In the genomic region with DNA sequence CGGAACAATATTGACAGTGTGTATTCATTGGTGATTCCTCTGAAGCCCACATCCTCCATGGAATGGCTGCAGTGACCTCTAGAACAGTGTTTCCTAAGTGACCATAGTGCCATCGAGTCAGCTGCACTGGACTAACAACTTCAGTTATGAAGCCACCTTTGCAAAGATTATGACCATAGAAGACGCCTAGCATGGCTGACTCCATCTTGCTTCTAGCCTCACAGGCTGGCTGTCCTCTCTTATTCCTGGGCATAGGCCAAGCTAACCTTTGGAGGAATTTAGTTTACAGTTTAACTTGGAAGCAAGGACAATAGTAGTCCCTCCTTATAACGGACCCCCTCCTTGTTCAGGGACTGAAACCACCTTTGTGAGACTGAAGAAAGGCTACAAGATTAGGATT, we compare ENCODE assay signal across 17 cellular contexts. TPM values are rescaled to one million over a fixed set of nuclear protein-coding genes. Genes with fewer than 3 reads are reported as not detected.
DNase-seq lines count a peak whose midpoint lies in the region; ATAC-seq and TF ChIP-seq lines count a peak whose summit lies in the region.
"Had no signal": no experiment of that assay in that cellular context is flagged by ENCODE, and none has a peak within 500 bp of the region (broad histone marks: within the 10 kb centered on the region; RNA-seq: fewer than 3 reads in every experiment).

No MANE protein-coding gene starts in this region.

- CTCF ChIA-PET in mammary epithelial cell (lab: Charles Lee; ENCODE audit: low non-redundant PET): no interaction called here

- H3K9me3 Mint-ChIP-seq in endodermal cell (peaks cover 34% of the 10 kb centered on the region), neural progenitor cell (peaks cover 11% of the 10 kb centered on the region), osteocyte (ENCODE audit: unreplicated experiment) (peaks cover 14% of the 10 kb centered on the region)
- H3K9me3 Mint-ChIP-seq: stimulated activated effector memory CD8-positive, alpha-beta T cell treated with anti-CD3 and anti-CD28 coated beads, Interleukin-12 subunit alpha, Interleukin-12 subunit beta, amount 100 ng/mL, for 72 hours had no signal

- no peak for ATAC-seq in upper lobe of left lung (ENCODE audit: low FRiP score in 2 of 2)

- H3K27me3 ChIP-seq in mammary epithelial cell (ENCODE audit: insufficient read depth, low read length) (peaks cover 3% of the 10 kb centered on the region), breast epithelium (no peaks in the 10 kb centered on the region), endodermal cell (ENCODE audit: control insufficient read depth, insufficient read depth, low read length, poor library complexity, severe bottlenecking) (no peaks in the 10 kb centered on the region), neural progenitor cell (no peaks in the 10 kb centered on the region), upper lobe of left lung (no peaks in the 10 kb centered on the region), uterus (no peaks in the 10 kb centered on the region)
- H3K27me3 ChIP-seq: pancreas, tibial artery had no signal

- intact Hi-C loops in mammary epithelial cell (cut with micrococcal nuclease) (no loop called here), breast epithelium (cut with DNase I; ENCODE audit: low total_unique reads) (no loop called here), uterus (cut with DNase I; ENCODE audit: low total_unique reads) (no loop called here)

- TF ChIP-seq EP300 in upper lobe of left lung (IDR thresholded peaks at IDR 0.05): no peak

- H4K20me1 ChIP-seq in mammary epithelial cell (ENCODE audit: insufficient read depth, low read length) (no peaks in the 10 kb centered on the region), neural progenitor cell (ENCODE audit: low read depth) (no peaks in the 10 kb centered on the region)

- in situ Hi-C loops in mammary epithelial cell (cut with MboI; ENCODE audit: low sequenced_read_pairs in 2 of 2): no loop called here

- H3K4me3 Mint-ChIP-seq in endodermal cell: no peak overlapping the region
- no peak overlapping the region for H3K4me3 Mint-ChIP-seq in neural progenitor cell
- no peak overlapping the region for H3K4me3 Mint-ChIP-seq in osteocyte (ENCODE audit: unreplicated experiment)
- H3K4me3 Mint-ChIP-seq: stimulated activated effector memory CD8-positive, alpha-beta T cell treated with anti-CD3 and anti-CD28 coated beads, Interleukin-12 subunit alpha, Interleukin-12 subunit beta, amount 100 ng/mL, for 72 hours had no signal

- TF ChIP-seq POLR2A in breast epithelium (IDR thresholded peaks at IDR 0.05) (no peak), upper lobe of left lung (IDR thresholded peaks at IDR 0.05) (no peak), uterus (IDR thresholded peaks at IDR 0.05) (no peak)

- H3K4me3 ChIP-seq in mammary epithelial cell (replicated peaks in 1 of 3; ENCODE audit: insufficient read depth in 1 of 3, low read depth in 2 of 3, low read length in 3 of 3) (no peak overlapping the region), breast epithelium (no peak overlapping the region), endodermal cell (ENCODE audit: low read length) (no peak overlapping the region), neural progenitor cell (no peak overlapping the region), upper lobe of left lung (no peak overlapping the region), uterus (no peak overlapping the region)
- H3K4me3 ChIP-seq: pancreas, tibial artery had no signal

- peaks cover 11% of the 10 kb centered on the region for H3K9me3 ChIP-seq in mammary epithelial cell (replicated peaks; ENCODE audit: insufficient read depth, low read length)
- H3K9me3 ChIP-seq in breast epithelium: peaks cover 0 to 7% of the 10 kb centered on the region in 2 donors
- peaks cover 22% of the 10 kb centered on the region for H3K9me3 ChIP-seq in endodermal cell (ENCODE audit: control insufficient read depth, low read length)
- no peaks in the 10 kb centered on the region for H3K9me3 ChIP-seq in neural progenitor cell (ENCODE audit: low read depth)
- H3K9me3 ChIP-seq in upper lobe of left lung: peaks cover 0 to 7% (median 4%) of the 10 kb centered on the region in 4 donors
- H3K9me3 ChIP-seq in uterus: no peaks in the 10 kb centered on the region
- H3K9me3 ChIP-seq: pancreas, tibial artery had no signal

- peaks cover 4% of the 10 kb centered on the region for H3K27me3 Mint-ChIP-seq in endodermal cell (ENCODE audit: insufficient read depth)
- H3K27me3 Mint-ChIP-seq in neural progenitor cell (ENCODE audit: insufficient read depth, low read depth): peaks cover 8% of the 10 kb centered on the region
- H3K27me3 Mint-ChIP-seq in osteocyte (ENCODE audit: unreplicated experiment): peaks cover 31% of the 10 kb centered on the region

- dilution Hi-C loops in mammary epithelial cell (cut with HindIII; ENCODE audit: low sequenced_read_pairs): no loop called here

- H3K4me2 ChIP-seq in mammary epithelial cell (ENCODE audit: insufficient read depth, low read depth, low read length) (no peak overlapping the region), neural progenitor cell (no peak overlapping the region)

- no peaks in the 10 kb centered on the region for H3K4me1 Mint-ChIP-seq in endodermal cell
- H3K4me1 Mint-ChIP-seq in neural progenitor cell: peaks cover 2% of the 10 kb centered on the region
- H3K4me1 Mint-ChIP-seq in osteocyte (ENCODE audit: unreplicated experiment): no peaks in the 10 kb centered on the region
- H3K4me1 Mint-ChIP-seq: stimulated activated effector memory CD8-positive, alpha-beta T cell treated with anti-CD3 and anti-CD28 coated beads, Interleukin-12 subunit alpha, Interleukin-12 subunit beta, amount 100 ng/mL, for 72 hours had no signal

- peak overlapping the region; percentile 54 for H2AFZ ChIP-seq in mammary epithelial cell (ENCODE audit: low read depth, low read length)
- H2AFZ ChIP-seq in neural progenitor cell (replicated peaks): peak overlapping the region; percentile 68

- BruUV-seq in mammary epithelial cell (replicated peaks; lab: Mats Ljungman, UMichigan): no TSS peak

- H3K79me2 ChIP-seq in mammary epithelial cell (ENCODE audit: insufficient read depth, low read length) (no peaks in the 10 kb centered on the region), neural progenitor cell (ENCODE audit: low read depth) (no peaks in the 10 kb centered on the region)

- no peaks in the 10 kb centered on the region for H3F3A ChIP-seq in neural progenitor cell (ENCODE audit: low read depth)

- TF ChIP-seq CTCF in mammary epithelial cell (conservative IDR thresholded peaks at IDR 0.05 in 1 of 2, IDR thresholded peaks at IDR 0.05 in 1 of 2; ENCODE audit: extremely low read depth in 1 of 2, insufficient read depth in 1 of 2, low read depth in 1 of 2, low read length in 2 of 2) (no peak), breast epithelium (IDR thresholded peaks at IDR 0.05) (no peak), endodermal cell (conservative IDR thresholded peaks at IDR 0.05) (no peak), neural progenitor cell (IDR thresholded peaks at IDR 0.05) (no peak), upper lobe of left lung (IDR thresholded peaks at IDR 0.05) (no peak), osteocyte (IDR thresholded peaks at IDR 0.05) (no peak), uterus (IDR thresholded peaks at IDR 0.05) (no peak)

- 80% methylated on average over 4 of the region's 4 CpGs for WGBS in mammary epithelial cell (ENCODE audit: low coverage, missing lambda C conversion rate)
- WGBS in endodermal cell (ENCODE audit: insufficient coverage in 1 of 2, insufficient read length in 1 of 2), 2 experiments: 94 to 95% methylated on average over 4 of the region's 4 CpGs
- WGBS in upper lobe of left lung, 2 donors: 89 to 92% methylated on average over 4 of the region's 4 CpGs

- H3K27ac Mint-ChIP-seq in endodermal cell: no peak overlapping the region
- no peak overlapping the region for H3K27ac Mint-ChIP-seq in neural progenitor cell
- H3K27ac Mint-ChIP-seq in osteocyte (ENCODE audit: unreplicated experiment): no peak overlapping the region
- H3K27ac Mint-ChIP-seq: stimulated activated effector memory CD8-positive, alpha-beta T cell treated with anti-CD3 and anti-CD28 coated beads, Interleukin-12 subunit alpha, Interleukin-12 subunit beta, amount 100 ng/mL, for 72 hours had no signal

- H3K27ac ChIP-seq in mammary epithelial cell (ENCODE audit: insufficient read depth, low read depth, low read length) (no peak overlapping the region), breast epithelium (no peak overlapping the region), endodermal cell (ENCODE audit: low read depth, low read length) (no peak overlapping the region), neural progenitor cell (no peak overlapping the region), upper lobe of left lung (peak overlapping the region; percentile 58 to 73 (median 62)), uterus (no peak overlapping the region)
- H3K27ac ChIP-seq: 22Rv1, tibial artery had no signal

- H3K4me1 ChIP-seq in mammary epithelial cell (ENCODE audit: insufficient read depth, low read length) (no peaks in the 10 kb centered on the region), breast epithelium (no peaks in the 10 kb centered on the region), endodermal cell (ENCODE audit: control insufficient read depth, insufficient read depth, low read length) (no peaks in the 10 kb centered on the region), neural progenitor cell (no peaks in the 10 kb centered on the region), upper lobe of left lung (peaks cover 0 to 5% (median 0%) of the 10 kb centered on the region in 4 donors), uterus (no peaks in the 10 kb centered on the region)
- H3K4me1 ChIP-seq: pancreas had no signal

- H3K36me3 Mint-ChIP-seq in endodermal cell (ENCODE audit: low read depth) (no peaks in the 10 kb centered on the region), neural progenitor cell (no peaks in the 10 kb centered on the region), osteocyte (ENCODE audit: unreplicated experiment) (no peaks in the 10 kb centered on the region)
- H3K36me3 Mint-ChIP-seq: stimulated activated effector memory CD8-positive, alpha-beta T cell treated with anti-CD3 and anti-CD28 coated beads, Interleukin-12 subunit alpha, Interleukin-12 subunit beta, amount 100 ng/mL, for 72 hours had no signal

- no peak for DNase-seq in mammary epithelial cell
- DNase-seq in breast epithelium (ENCODE audit: low spot score in 2 of 2): no peak
- DNase-seq in endodermal cell: peak; percentile 16
- DNase-seq in neural progenitor cell (ENCODE audit: low spot score): no peak
- DNase-seq in upper lobe of left lung: no peak
- DNase-seq in superior temporal gyrus (ENCODE audit: extremely low spot score): no peak
- no peak for DNase-seq in osteocyte (ENCODE audit: extremely low spot score, unreplicated experiment)
- DNase-seq in uterus: no peak
- DNase-seq: activated naive CD4-positive, alpha-beta T cell treated with anti-CD3 and anti-CD28 coated beads, Interleukin-2, amount 50 U/mL, for 16 hours; activated T-cell treated with anti-CD3 and anti-CD28 coated beads, Interleukin-2, amount 50 U/mL, for 48 hours; cerebellar nuclear complex; NCI-H524; T-helper 9 cell had no signal

- no peak overlapping the region for H3K9ac ChIP-seq in mammary epithelial cell (ENCODE audit: insufficient read depth, low read length)
- no peak overlapping the region for H3K9ac ChIP-seq in endodermal cell (ENCODE audit: extremely low read depth, low read length, poor library complexity, severe bottlenecking)
- H3K9ac ChIP-seq in neural progenitor cell: no peak overlapping the region

- H3K36me3 ChIP-seq in mammary epithelial cell (ENCODE audit: insufficient read depth, low read length): no peaks in the 10 kb centered on the region
- H3K36me3 ChIP-seq in breast epithelium: no peaks in the 10 kb centered on the region
- no peaks in the 10 kb centered on the region for H3K36me3 ChIP-seq in endodermal cell (ENCODE audit: control insufficient read depth, insufficient read depth, low read length)
- no peaks in the 10 kb centered on the region for H3K36me3 ChIP-seq in neural progenitor cell
- no peaks in the 10 kb centered on the region for H3K36me3 ChIP-seq in upper lobe of left lung
- no peaks in the 10 kb centered on the region for H3K36me3 ChIP-seq in uterus
- H3K36me3 ChIP-seq: pancreas, tibial artery had no signal

RNA-seq across cellular contexts. Expression of gene OSBPL11, which starts 37.3 kb away (rescaled TPM):
- total RNA-seq in mammary epithelial cell: 10 to 100 TPM; 11.8 to 14.1 TPM
- 6.0 TPM for polyA plus RNA-seq in mammary epithelial cell
- polyA minus RNA-seq in mammary epithelial cell: 6.7 TPM
- 10 to 100 TPM; 11.5 to 21.1 (median 14.2) TPM for total RNA-seq in breast epithelium
- total RNA-seq in endodermal cell: 10 to 100 TPM; 17.9 to 24.7 TPM
- 21.2 TPM for polyA plus RNA-seq in endodermal cell (2013, experiment 1 of 2)
- polyA plus RNA-seq in endodermal cell (2013, experiment 2 of 2): 21.0 TPM
- total RNA-seq in neural progenitor cell (ENCODE audit: low replicate concordance): 17.5 and 21.8 TPM in 2 replicates
- 10 to 100 TPM; 11.5 to 26.1 (median 21.9) TPM for total RNA-seq in upper lobe of left lung
- 14.0 and 14.4 TPM in 2 replicates for total RNA-seq in osteocyte
- total RNA-seq in uterus: 10 to 100 TPM in 2 of 4 donors, 1 to 10 TPM in 2; 2.6 to 21.1 (median 10.4) TPM

Comparison
In these comparisons a context has a peak if more than half of its experiments do, and no peak if none do; other contexts are left out.
1. H3K27ac ChIP-seq: peak in upper lobe of left lung (4 of 4); none in mammary epithelial cell (single experiment), breast epithelium (0 of 2), endodermal cell (single experiment), neural progenitor cell (single experiment) and uterus (0 of 2).